ENCODE assay signal across 8 cellular contexts in genomic region chr19:48635966-48636858, GRCh38. TPM values are rescaled to one million over a fixed set of nuclear protein-coding genes. Genes with fewer than 3 reads are reported as not detected.
DNase-seq lines count a peak whose midpoint lies in the region; ATAC-seq and TF ChIP-seq lines count a peak whose summit lies in the region.

No MANE protein-coding gene starts in this region.

- H3K27ac ChIP-seq in C4-2B: peak overlapping the region; percentile 92
- H3K27ac ChIP-seq in HUES64 (ENCODE audit: low read depth, low read length): no peak overlapping the region; the same call in 1 of the 2 replicates
- H3K27ac ChIP-seq in stomach smooth muscle (ENCODE audit: low read length): peak overlapping the region; percentile 98

- POLR2A ChIA-PET in activated naive CD8-positive, alpha-beta T cell treated with anti-CD3 and anti-CD28 coated beads, Interleukin-2, amount 10 ng/mL, durations not matched to agents 7 days and 5 days (lab: Charles Lee): interaction anchor here (1.2 to 3.6 kb wide), 4 partner anchors 9 to 24 kb away, joined by 3 to 20 read pairs (median 8); partner anchors contain the start of genes CA11, RPL18 and SPHK2

- no peak for TF ChIP-seq CTCF in C4-2B (conservative IDR thresholded peaks at IDR 0.05)
- TF ChIP-seq CTCF in kidney epithelial cell (IDR thresholded peaks at IDR 0.05; ENCODE audit: insufficient read depth, low read length, poor library complexity, severe bottlenecking): no peak

- DNase-seq in activated naive CD8-positive, alpha-beta T cell treated with anti-CD3 and anti-CD28 coated beads, Interleukin-2, amount 10 ng/mL, durations not matched to agents 7 days and 5 days: peak; percentile 61
- DNase-seq in kidney epithelial cell (ENCODE audit: low read depth) (no peak), SKM-1 treated with dmso at 0.1 percent for 144 hours (lab: John Stamatoyannopoulos, UW; ENCODE audit: unreplicated experiment) (no peak)

- H3K4me3 ChIP-seq in HUES64 (ENCODE audit: low read length) (peak overlapping the region; percentile 80), kidney epithelial cell (ENCODE audit: low read depth, low read length) (peak overlapping the region; percentile 42), stomach smooth muscle (ENCODE audit: low read length in 2 of 2) (peak overlapping the region; percentile 76 to 93)

- ATAC-seq in activated naive CD8-positive, alpha-beta T cell treated with anti-CD3 and anti-CD28 coated beads, Interleukin-2, amount 10 ng/mL, durations not matched to agents 7 days and 5 days (ENCODE audit: low read depth): no peak
- no peak for ATAC-seq in HG03439 (IDR thresholded peaks at IDR 0.05; ENCODE audit: unreplicated experiment)
- ATAC-seq in GM18502 (IDR thresholded peaks at IDR 0.05; ENCODE audit: poor library complexity, unreplicated experiment): no peak

- H3K9me3 ChIP-seq in HUES64 (ENCODE audit: insufficient read depth, low read depth, low read length) (no peaks in the 10 kb centered on the region), stomach smooth muscle (ENCODE audit: control insufficient read depth in 2 of 2, low read length in 2 of 2) (no peaks in the 10 kb centered on the region)

- peaks cover 37% of the 10 kb centered on the region for H3K4me1 Mint-ChIP-seq in activated naive CD8-positive, alpha-beta T cell treated with anti-CD3 and anti-CD28 coated beads, Interleukin-2, amount 10 ng/mL, durations not matched to agents 7 days and 5 days

- 5% methylated on average over 34 of the region's 35 CpGs for WGBS in HUES64

- H3K27ac Mint-ChIP-seq in activated naive CD8-positive, alpha-beta T cell treated with anti-CD3 and anti-CD28 coated beads, Interleukin-2, amount 10 ng/mL, durations not matched to agents 7 days and 5 days: peak overlapping the region; percentile 99

- H3K27me3 ChIP-seq in HUES64 (ENCODE audit: insufficient read depth, low read length) (peaks cover 15% of the 10 kb centered on the region), kidney epithelial cell (ENCODE audit: control insufficient read depth, insufficient read depth, low read length) (peaks cover 3% of the 10 kb centered on the region), stomach smooth muscle (ENCODE audit: control insufficient read depth in 1 of 2, insufficient read depth in 2 of 2, low read length in 2 of 2) (no peaks in the 10 kb centered on the region)

- H3K4me3 Mint-ChIP-seq in activated naive CD8-positive, alpha-beta T cell treated with anti-CD3 and anti-CD28 coated beads, Interleukin-2, amount 10 ng/mL, durations not matched to agents 7 days and 5 days: peak overlapping the region; percentile 92

- peaks cover 7% of the 10 kb centered on the region for H3K36me3 Mint-ChIP-seq in activated naive CD8-positive, alpha-beta T cell treated with anti-CD3 and anti-CD28 coated beads, Interleukin-2, amount 10 ng/mL, durations not matched to agents 7 days and 5 days

- H3K9ac ChIP-seq in HUES64 (ENCODE audit: low read depth, low read length) (peak overlapping the region; percentile 36), stomach smooth muscle (ENCODE audit: low read length in 2 of 2) (peak overlapping the region; percentile 66 to 78)

- H3K4me1 ChIP-seq in HUES64 (ENCODE audit: insufficient read depth, low read length): peaks cover 16% of the 10 kb centered on the region
- peaks cover 52% of the 10 kb centered on the region for H3K4me1 ChIP-seq in stomach smooth muscle (ENCODE audit: control insufficient read depth, insufficient read depth, low read length)

- H3K27me3 Mint-ChIP-seq in activated naive CD8-positive, alpha-beta T cell treated with anti-CD3 and anti-CD28 coated beads, Interleukin-2, amount 10 ng/mL, durations not matched to agents 7 days and 5 days: no peaks in the 10 kb centered on the region

- peaks cover 4% of the 10 kb centered on the region for H3K9me3 Mint-ChIP-seq in activated naive CD8-positive, alpha-beta T cell treated with anti-CD3 and anti-CD28 coated beads, Interleukin-2, amount 10 ng/mL, durations not matched to agents 7 days and 5 days

- H3K36me3 ChIP-seq in HUES64 (ENCODE audit: insufficient read depth, low read length) (0 out of 2 replicates have a peak, but pooled peaks cover 2% of the 10 kb centered on the region), kidney epithelial cell (ENCODE audit: control insufficient read depth, insufficient read depth, low read length) (no peaks in the 10 kb centered on the region), stomach smooth muscle (ENCODE audit: control insufficient read depth in 2 of 2, insufficient read depth in 2 of 2, low read length in 2 of 2) (peaks cover 0 to 15% of the 10 kb centered on the region in 2 donors)

RNA-seq across cellular contexts. Expression of gene DBP, which starts 1.0 kb away (rescaled TPM):
- polyA plus RNA-seq in HUES64 (2013, experiment 1 of 2): 5.3 TPM
- 5.3 TPM for polyA plus RNA-seq in HUES64 (2013, experiment 2 of 2)
- total RNA-seq in activated naive CD8-positive, alpha-beta T cell treated with anti-CD3 and anti-CD28 coated beads, Interleukin-2, amount 10 ng/mL, durations not matched to agents 7 days and 5 days: 10 to 100 TPM; 34.0 to 34.8 TPM
- 1.6 and 3.4 TPM in 2 replicates for total RNA-seq in kidney epithelial cell

RNA-seq across cellular contexts. Expression of gene CA11, which starts 9.8 kb away (rescaled TPM):
- 61.6 TPM for polyA plus RNA-seq in HUES64 (2013, experiment 1 of 2)
- polyA plus RNA-seq in HUES64 (2013, experiment 2 of 2): 56.1 TPM
- total RNA-seq in activated naive CD8-positive, alpha-beta T cell treated with anti-CD3 and anti-CD28 coated beads, Interleukin-2, amount 10 ng/mL, durations not matched to agents 7 days and 5 days: 10 to 100 TPM in 1 of 2 experiments, 1 to 10 TPM in 1; 9.7 to 10.4 TPM
- 1.1 and 1.7 TPM in 2 replicates for total RNA-seq in kidney epithelial cell

RNA-seq across cellular contexts. Expression of gene SPHK2, which starts 16.9 kb away (rescaled TPM):
- polyA plus RNA-seq in HUES64 (2013, experiment 1 of 2): 34.3 TPM
- polyA plus RNA-seq in HUES64 (2013, experiment 2 of 2): 32.1 TPM
- total RNA-seq in activated naive CD8-positive, alpha-beta T cell treated with anti-CD3 and anti-CD28 coated beads, Interleukin-2, amount 10 ng/mL, durations not matched to agents 7 days and 5 days: 10 to 100 TPM; 31.4 to 31.8 TPM
- 27.9 and 30.3 TPM in 2 replicates for total RNA-seq in kidney epithelial cell

RNA-seq across cellular contexts. Expression of gene RPL18, which starts 17.2 kb away (rescaled TPM):
- 1,104 TPM for polyA plus RNA-seq in HUES64 (2013, experiment 1 of 2)
- 1,173 TPM for polyA plus RNA-seq in HUES64 (2013, experiment 2 of 2)
- total RNA-seq in activated naive CD8-positive, alpha-beta T cell treated with anti-CD3 and anti-CD28 coated beads, Interleukin-2, amount 10 ng/mL, durations not matched to agents 7 days and 5 days: 1,000 to 10,000 TPM; 1,565 to 1,587 TPM
- 2,979 and 3,293 TPM in 2 replicates for total RNA-seq in kidney epithelial cell

RNA-seq across cellular contexts. Expression of gene FAM83E, which starts 21.3 kb away (rescaled TPM):
- polyA plus RNA-seq in HUES64 (2013, experiment 1 of 2): 1.1 TPM
- polyA plus RNA-seq in HUES64 (2013, experiment 2 of 2): 1.3 TPM
- total RNA-seq in activated naive CD8-positive, alpha-beta T cell treated with anti-CD3 and anti-CD28 coated beads, Interleukin-2, amount 10 ng/mL, durations not matched to agents 7 days and 5 days: 1 to 10 TPM; 2.7 to 3.6 TPM
- total RNA-seq in kidney epithelial cell: 0.25 and 2.3 TPM in 2 replicates
